11 cellular contexts compared by ENCODE assay signal in the genomic region with DNA sequence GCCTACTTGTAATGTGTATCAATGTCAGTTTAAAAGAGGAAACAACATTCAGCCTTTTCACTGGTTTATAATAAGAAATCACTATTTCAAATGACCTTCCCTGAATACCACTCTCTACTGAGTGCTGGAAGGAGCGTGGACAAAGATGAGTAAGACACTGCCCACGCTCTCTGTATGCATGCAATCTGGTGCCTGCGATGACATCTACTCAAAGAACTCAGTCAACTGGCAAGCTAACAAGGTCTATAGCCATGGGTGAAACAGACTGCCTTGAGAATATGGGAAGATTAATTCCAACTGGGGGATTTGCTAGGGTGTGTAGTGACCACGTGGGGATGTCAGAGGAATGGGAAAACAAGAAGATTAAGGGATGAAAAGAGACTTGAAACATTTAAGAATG. TPM values are rescaled to one million over a fixed set of nuclear protein-coding genes. Genes with fewer than 3 reads are reported as not detected.
A peak's percentile ranks its signal among the peaks of the same experiment; 100 is the strongest.
DNase-seq lines count a peak whose midpoint lies in the region; ATAC-seq and TF ChIP-seq lines count a peak whose summit lies in the region.
"Had no signal": no experiment of that assay in that cellular context is flagged by ENCODE, and none has a peak within 500 bp of the region (broad histone marks: within the 10 kb centered on the region; RNA-seq: fewer than 3 reads in every experiment).

No MANE protein-coding gene starts in this region.

- no peak for TF ChIP-seq POLR2A in adrenal gland (IDR thresholded peaks at IDR 0.05)

- H2AFZ ChIP-seq in hepatocyte = no peak overlapping the region

- H3K36me3 ChIP-seq in adrenal gland (replicated peaks in 1 of 2) (no peaks in the 10 kb centered on the region), hepatocyte (replicated peaks; ENCODE audit: insufficient read depth, low read depth) (no peaks in the 10 kb centered on the region)
- H3K36me3 ChIP-seq: cardiac muscle cell had no signal

- no peaks in the 10 kb centered on the region for H4K20me1 ChIP-seq in hepatocyte (ENCODE audit: insufficient read depth, poor library complexity, severe bottlenecking)

- no peaks in the 10 kb centered on the region for H3K79me2 ChIP-seq in hepatocyte

- ATAC-seq in HG02642 (IDR thresholded peaks at IDR 0.05; ENCODE audit: poor library complexity, unreplicated experiment) = no peak

- no peaks in the 10 kb centered on the region for H3K27me3 ChIP-seq in adrenal gland
- no peaks in the 10 kb centered on the region for H3K27me3 ChIP-seq in hepatocyte
- H3K27me3 ChIP-seq: cardiac muscle cell had no signal

- no peaks in the 10 kb centered on the region for H3K9me2 ChIP-seq in hepatocyte (replicated peaks; ENCODE audit: insufficient read depth)

- H3K4me3 Mint-ChIP-seq in type B pancreatic cell = no peak overlapping the region

- H3K4me3 ChIP-seq in adrenal gland (no peak overlapping the region), hepatocyte (no peak overlapping the region)
- H3K4me3 ChIP-seq: cardiac muscle cell had no signal

- H3K4me2 ChIP-seq in hepatocyte = no peak overlapping the region

- H3K27me3 Mint-ChIP-seq in type B pancreatic cell = no peaks in the 10 kb centered on the region

- H3K9me3 ChIP-seq in adrenal gland (replicated peaks in 1 of 3) (no peaks in the 10 kb centered on the region), hepatocyte (ENCODE audit: low read depth) (no peaks in the 10 kb centered on the region)

- H3K36me3 Mint-ChIP-seq in type B pancreatic cell = no peaks in the 10 kb centered on the region

- peak overlapping the region; percentile 12 for H3K27ac Mint-ChIP-seq in type B pancreatic cell

- TF ChIP-seq CTCF in adrenal gland (IDR thresholded peaks at IDR 0.05) = no peak
- TF ChIP-seq CTCF in hepatocyte (IDR thresholded peaks at IDR 0.05; ENCODE audit: poor library complexity) = no peak
- no peak for TF ChIP-seq CTCF in type B pancreatic cell (conservative IDR thresholded peaks at IDR 0.05)

- H3K9me3 Mint-ChIP-seq in type B pancreatic cell = no peaks in the 10 kb centered on the region

- H3K27ac ChIP-seq in adrenal gland = peak overlapping the region in 4 of 5 donors; percentile 39 to 64 (median 50)
- H3K27ac ChIP-seq in hepatocyte = peak overlapping the region; percentile 94
- H3K27ac ChIP-seq: 22Rv1, cardiac muscle cell had no signal

- WGBS in adrenal gland, 4 donors = 25 to 39% (median 35%) methylated on average over 4 of the region's 4 CpGs
- 53% methylated on average over 4 of the region's 4 CpGs for WGBS in hepatocyte (ENCODE audit: low lambda C conversion rate, missing lambda C conversion rate)

- intact Hi-C loops in adrenal gland (cut with DNase I) = no loop called here

- DNase-seq in DMS 273 (lab: John Stamatoyannopoulos, UW; ENCODE audit: unreplicated experiment) (peak; percentile 45), DMS 273 treated with DMSO at 0.1 percent for 48 hours (lab: John Stamatoyannopoulos, UW) (no peak), adrenal gland (peak; percentile 46 to 82 (median 61)), hepatocyte (ENCODE audit: low spot score) (peak; percentile 69), type B pancreatic cell (ENCODE audit: extremely low spot score, unreplicated experiment) (no peak), ureter (ENCODE audit: low spot score) (no peak), NCI-H146 (lab: John Stamatoyannopoulos, UW) (no peak)
- DNase-seq: activated CD4-positive, alpha-beta T cell treated with anti-CD3 and anti-CD28 coated beads for 1 hour had no signal

- H3K4me1 ChIP-seq in adrenal gland (replicated peaks in 1 of 2) (peaks cover 7 to 16% of the 10 kb centered on the region in 2 donors), hepatocyte (ENCODE audit: insufficient read depth) (peaks cover 13% of the 10 kb centered on the region)

- H3K4me1 Mint-ChIP-seq in type B pancreatic cell (ENCODE audit: unreplicated experiment) = peaks cover 28% of the 10 kb centered on the region

RNA-seq across cellular contexts. Expression of gene CXADR, which starts 49.4 kb away (rescaled TPM):
- total RNA-seq in adrenal gland (10 to 100 TPM in 5 of 8 donors, 1 to 10 TPM in 3; 3.1 to 25.2 (median 11.5) TPM), hepatocyte (88.9 and 93.4 TPM in 2 replicates), type B pancreatic cell (ENCODE audit: low replicate concordance) (47.3 and 52.1 TPM in 2 replicates), ureter (80.8 TPM)
- polyA plus RNA-seq in adrenal gland (10 to 100 TPM in 1 of 3 donors, 1 to 10 TPM in 2; 1.5 to 12.1 (median 2.3) TPM), hepatocyte (66.3 and 75.0 TPM in 2 replicates)

Comparison
In these comparisons a context has a peak if more than half of its experiments do, and no peak if none do; other contexts are left out.
1. DNase-seq: peak in DMS 273 (single experiment), adrenal gland (7 of 7) and hepatocyte (single experiment); none in DMS 273 treated with DMSO at 0.1 percent for 48 hours (single experiment), type B pancreatic cell (single experiment), ureter (single experiment) and NCI-H146 (single experiment).